In the genomic region with DNA sequence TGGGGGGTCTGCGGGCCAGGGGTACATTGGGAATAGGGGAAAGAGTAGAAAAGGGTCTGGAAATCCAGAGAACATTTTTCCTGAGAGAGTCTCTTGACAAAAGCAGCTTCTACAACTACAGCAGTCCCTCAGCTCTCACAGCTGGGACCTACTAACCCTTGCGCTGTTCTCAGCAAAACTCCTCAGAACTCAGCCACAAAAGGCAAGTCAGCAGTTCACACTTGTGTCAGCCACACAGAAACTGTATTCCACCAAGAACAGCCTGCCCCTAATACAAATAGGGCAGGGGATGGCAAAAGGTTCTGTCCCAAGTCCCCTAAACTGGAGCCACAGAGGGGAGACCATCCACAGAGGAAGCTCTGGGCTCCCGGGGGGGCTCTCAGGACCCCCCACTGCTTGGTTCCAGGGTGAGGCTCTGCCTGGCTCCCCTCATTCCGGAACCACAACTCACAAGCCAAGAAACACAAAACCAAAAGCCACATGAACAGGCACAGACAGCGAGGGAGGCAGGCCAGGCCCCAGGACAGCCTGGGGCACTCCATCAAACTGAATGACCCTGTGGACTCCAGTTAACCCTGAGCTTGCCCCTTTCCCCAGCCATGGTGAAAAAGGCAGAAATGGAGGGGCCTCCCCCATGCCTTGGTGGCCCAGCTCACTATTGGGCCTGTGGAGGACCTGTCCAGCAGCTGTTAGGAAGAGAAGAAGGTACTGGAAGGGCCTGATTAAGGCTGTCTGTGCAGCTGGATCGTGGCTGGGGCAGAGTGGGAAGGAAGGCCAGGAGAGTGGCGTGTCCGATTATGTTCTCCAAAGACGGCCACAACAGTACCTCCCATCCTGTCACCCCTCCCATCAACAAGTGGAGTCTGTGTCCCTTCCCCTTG, we compare ENCODE assay signal across 18 cellular contexts.
DNase-seq lines count a peak whose midpoint lies in the region; ATAC-seq and TF ChIP-seq lines count a peak whose summit lies in the region.
"Had no signal": no experiment of that assay in that cellular context is flagged by ENCODE, and none has a peak within 500 bp of the region (broad histone marks: within the 10 kb centered on the region; RNA-seq: fewer than 3 reads in every experiment).

No MANE protein-coding gene starts in this region.

- peaks cover 58% of the 10 kb centered on the region for H3K4me1 Mint-ChIP-seq in neural crest cell

- H3K4me3 ChIP-seq in right atrium auricular region (no peak overlapping the region), heart left ventricle (no peak overlapping the region), adrenal gland (no peak overlapping the region), uterus (no peak overlapping the region)
- H3K4me3 ChIP-seq: PC-9 had no signal

- H3K27ac Mint-ChIP-seq in neural crest cell (ENCODE audit: unreplicated experiment): peak overlapping the region; percentile 92
- H3K27ac Mint-ChIP-seq: activated naive CD4-positive, alpha-beta T cell treated with anti-CD3 and anti-CD28 coated beads for 36 hours; CD8-positive, alpha-beta memory T cell; WTC11 had no signal

- 83 to 88% (median 86%) methylated on average over 9 of the region's 9 CpGs for WGBS in heart left ventricle, 4 donors
- 57 to 78% (median 67%) methylated on average over 6 to 9 of the region's 9 CpGs for WGBS in adrenal gland, 4 donors

- H3K27me3 ChIP-seq in right atrium auricular region (no peaks in the 10 kb centered on the region), heart left ventricle (no peaks in the 10 kb centered on the region), adrenal gland (no peaks in the 10 kb centered on the region), uterus (no peaks in the 10 kb centered on the region)

- H3K4me1 ChIP-seq in right atrium auricular region (peaks cover 0 to 40% of the 10 kb centered on the region in 2 donors), heart left ventricle (peaks cover 0 to 39% (median 31%) of the 10 kb centered on the region in 12 donors), adrenal gland (replicated peaks in 1 of 2) (peaks cover 8 to 35% of the 10 kb centered on the region in 2 donors), uterus (no peaks in the 10 kb centered on the region)

- TF ChIP-seq POLR2A in heart left ventricle (IDR thresholded peaks at IDR 0.05) (no peak), adrenal gland (IDR thresholded peaks at IDR 0.05) (no peak), uterus (IDR thresholded peaks at IDR 0.05) (no peak)

- H3K9me3 Mint-ChIP-seq in neural crest cell: peaks cover 3% of the 10 kb centered on the region
- H3K9me3 Mint-ChIP-seq: CD8-positive, alpha-beta memory T cell had no signal

- ATAC-seq in heart left ventricle (no peak), GM21576 (IDR thresholded peaks at IDR 0.05; ENCODE audit: unreplicated experiment) (no peak), HG03457 (IDR thresholded peaks at IDR 0.05; ENCODE audit: unreplicated experiment) (no peak)

- DNase-seq in right atrium auricular region (ENCODE audit: low spot score): no peak
- no peak for DNase-seq in heart left ventricle
- no peak for DNase-seq in adrenal gland
- DNase-seq in neural crest cell (ENCODE audit: low read depth, low spot score): no peak
- no peak for DNase-seq in uterus
- no peak for DNase-seq in NAMALWA (ENCODE audit: low spot score)
- DNase-seq: activated naive CD4-positive, alpha-beta T cell treated with anti-CD3 and anti-CD28 coated beads for 36 hours; CD8-positive, alpha-beta memory T cell; effector CD8-positive, alpha-beta T cell; head of caudate nucleus; NCI-H2029 treated with DMSO at 0.1 percent for 48 hours; NCI-H526 treated with DMSO at 0.1 percent for 48 hours; PC-9; stimulated activated naive CD8-positive, alpha-beta T cell treated with anti-CD3 and anti-CD28 coated beads, Interleukin-15, Interleukin-2, amounts not matched to agents 100 U/mL and 50 U/mL, for 24 hours had no signal

- H3K36me3 ChIP-seq in right atrium auricular region (no peaks in the 10 kb centered on the region), heart left ventricle (no peaks in the 10 kb centered on the region), adrenal gland (replicated peaks in 1 of 2) (no peaks in the 10 kb centered on the region), uterus (no peaks in the 10 kb centered on the region)
- H3K36me3 ChIP-seq: HAP-1 had no signal

- H3K4me3 Mint-ChIP-seq in neural crest cell: peak overlapping the region; percentile 73
- H3K4me3 Mint-ChIP-seq: activated naive CD4-positive, alpha-beta T cell treated with anti-CD3 and anti-CD28 coated beads for 36 hours; CD8-positive, alpha-beta memory T cell; WTC11 had no signal

- H3K36me3 Mint-ChIP-seq in neural crest cell (ENCODE audit: low read depth): no peaks in the 10 kb centered on the region
- H3K36me3 Mint-ChIP-seq: CD8-positive, alpha-beta memory T cell; WTC11 had no signal

- H3K27me3 Mint-ChIP-seq in neural crest cell (ENCODE audit: low read depth): peaks cover 12% of the 10 kb centered on the region

- peak overlapping the region; percentile 33 to 76 for H3K27ac ChIP-seq in right atrium auricular region
- H3K27ac ChIP-seq in heart left ventricle: peak overlapping the region in 6 of 12 donors; percentile 25 to 83 (median 46)
- H3K27ac ChIP-seq in adrenal gland: peak overlapping the region in 3 of 5 donors; percentile 2 to 90 (median 83)
- peak overlapping the region; percentile 45 to 51 for H3K27ac ChIP-seq in uterus
- H3K27ac ChIP-seq: PC-9 had no signal

- intact Hi-C loops in heart left ventricle (cut with DNase I) (loop anchor here in 8 of 10 donors (1.0 to 10.0 kb wide), 5 partner anchors 73 to 169 kb away; no protein-coding TSS in a partner anchor), adrenal gland (cut with DNase I) (loop anchor here (2.0 to 5.0 kb wide), 3 partner anchors 73 to 167 kb away; no protein-coding TSS in a partner anchor), uterus (cut with DNase I; ENCODE audit: low total_unique reads) (loop anchor here (5.0 kb wide), 1 partner anchor 172 kb away; no protein-coding TSS in a partner anchor)

- H3K9me3 ChIP-seq in right atrium auricular region: no peaks in the 10 kb centered on the region
- H3K9me3 ChIP-seq in heart left ventricle: no peaks in the 10 kb centered on the region
- H3K9me3 ChIP-seq in adrenal gland (replicated peaks in 1 of 3): no peaks in the 10 kb centered on the region
- no peaks in the 10 kb centered on the region for H3K9me3 ChIP-seq in uterus

- TF ChIP-seq CTCF in right atrium auricular region (IDR thresholded peaks at IDR 0.05) (no peak), heart left ventricle (IDR thresholded peaks at IDR 0.05) (no peak), adrenal gland (IDR thresholded peaks at IDR 0.05) (no peak), neural crest cell (conservative IDR thresholded peaks at IDR 0.05) (no peak), uterus (IDR thresholded peaks at IDR 0.05) (no peak)
